Comparison of ENCODE assay signal across 11 cellular contexts in the genomic region with DNA sequence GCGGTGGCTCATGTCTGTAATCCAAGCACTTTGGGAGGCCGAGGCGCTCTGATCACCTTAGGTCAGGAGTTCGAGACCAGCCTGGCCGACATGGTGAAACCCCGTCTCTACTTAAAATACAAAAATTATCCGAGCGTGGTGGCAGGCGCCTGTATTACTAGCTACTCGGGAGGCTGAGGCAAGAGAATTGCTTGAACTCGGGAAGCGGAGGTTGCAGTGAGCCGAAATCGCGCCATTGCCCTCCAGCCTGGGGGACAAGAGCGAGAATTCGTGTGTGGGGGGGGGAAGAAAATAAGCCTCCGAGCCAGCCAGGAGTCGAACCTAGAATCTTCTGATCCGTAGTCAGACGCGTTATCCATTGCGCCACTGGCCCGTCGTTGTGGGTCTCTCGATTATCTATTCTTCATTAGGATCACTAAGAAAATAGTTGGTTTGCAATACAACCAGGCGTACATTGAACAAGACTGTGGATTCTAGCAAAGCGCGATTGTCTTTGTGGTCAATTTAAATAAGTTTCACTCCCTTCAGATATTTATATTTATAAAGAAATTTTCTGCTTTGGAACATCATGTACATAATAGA. TPM values are rescaled to one million over a fixed set of nuclear protein-coding genes. Genes with fewer than 3 reads are reported as not detected.
A peak's percentile ranks its signal among the peaks of the same experiment; 100 is the strongest.
DNase-seq lines count a peak whose midpoint lies in the region; FAIRE-seq and TF ChIP-seq lines count a peak whose summit lies in the region.
"Had no signal": no experiment of that assay in that cellular context is flagged by ENCODE, and none has a peak within 500 bp of the region (broad histone marks: within the 10 kb centered on the region; RNA-seq: fewer than 3 reads in every experiment).

No MANE protein-coding gene starts in this region.

- TF ChIP-seq CTCF in astrocyte of the cerebellum (IDR thresholded peaks at IDR 0.05; ENCODE audit: low read depth, low read length, missing control alignments) (no peak), testis (IDR thresholded peaks at IDR 0.05) (no peak), kidney (IDR thresholded peaks at IDR 0.05; ENCODE audit: borderline replicate concordance, extremely low read depth, insufficient read depth) (no peak), suprapubic skin (IDR thresholded peaks at IDR 0.05) (no peak)

- TF ChIP-seq POLR2A in testis (IDR thresholded peaks at IDR 0.05) (no peak), suprapubic skin (IDR thresholded peaks at IDR 0.05) (no peak)

- H3K27ac ChIP-seq in testis (no peak overlapping the region), kidney (ENCODE audit: low read depth in 2 of 2, low read length in 2 of 2) (no peak overlapping the region), suprapubic skin (no peak overlapping the region)
- H3K27ac ChIP-seq: stomach had no signal

- in situ Hi-C loops in astrocyte of the cerebellum (cut with HindIII; ENCODE audit: low sequenced_read_pairs) = no loop called here

- H3K9ac ChIP-seq in kidney (ENCODE audit: low read length in 2 of 2) = no peak overlapping the region

- peak; percentile 84 for DNase-seq in Daoy (ENCODE audit: low read depth)
- peak in 58 of 76 experiments; percentile 19 to 88 (median 58) for DNase-seq in HUDEP-2 (lab: John Stamatoyannopoulos, UW; ENCODE audit: unreplicated experiment in 76 of 76)
- no peak for DNase-seq in astrocyte of the cerebellum (ENCODE audit: low read depth)
- peak; percentile 36 for DNase-seq in iris pigment epithelial cell (ENCODE audit: low read depth)
- no peak for DNase-seq in testis
- DNase-seq in NCI-H2196 (lab: John Stamatoyannopoulos, UW; ENCODE audit: unreplicated experiment) = no peak
- DNase-seq in kidney = no peak
- DNase-seq in suprapubic skin (ENCODE audit: low spot score in 2 of 2) = no peak
- DNase-seq: activated naive CD4-positive, alpha-beta T cell treated with Interleukin-2 at 50 U/mL for 16 hours; stomach had no signal

- no peak for FAIRE-seq in kidney (lab: Jason Lieb, UNC)

- H3K27me3 ChIP-seq in testis (no peaks in the 10 kb centered on the region), suprapubic skin (peaks cover 47% of the 10 kb centered on the region)

- WGBS in testis, 2 donors = 18 to 32% methylated on average over 28 to 29 of the region's 29 CpGs
- 29% methylated on average over 29 of the region's 29 CpGs for WGBS in suprapubic skin

- no peaks in the 10 kb centered on the region for H3K4me1 ChIP-seq in testis
- H3K4me1 ChIP-seq in kidney (ENCODE audit: control insufficient read depth in 1 of 2, insufficient read depth in 1 of 2, low read depth in 1 of 2, low read length in 2 of 2) = no peaks in the 10 kb centered on the region
- no peaks in the 10 kb centered on the region for H3K4me1 ChIP-seq in suprapubic skin

- H3K9me3 ChIP-seq in testis (no peaks in the 10 kb centered on the region), kidney (ENCODE audit: control insufficient read depth in 1 of 2, low read length in 2 of 2) (peaks cover 0 to 7% of the 10 kb centered on the region in 2 donors), suprapubic skin (no peaks in the 10 kb centered on the region)

- H3K36me3 ChIP-seq in testis (ENCODE audit: low read depth, missing control alignments) (no peaks in the 10 kb centered on the region), kidney (ENCODE audit: control insufficient read depth in 1 of 2, insufficient read depth in 2 of 2, low read length in 2 of 2) (no peaks in the 10 kb centered on the region), suprapubic skin (no peaks in the 10 kb centered on the region)
- H3K36me3 ChIP-seq: stomach had no signal

- TF ChIP-seq EP300 in suprapubic skin (IDR thresholded peaks at IDR 0.05) = no peak

- peak overlapping the region; percentile 41 for H3K4me3 ChIP-seq in astrocyte of the cerebellum (ENCODE audit: low read depth, low read length)
- H3K4me3 ChIP-seq in testis = no peak overlapping the region
- H3K4me3 ChIP-seq in kidney (ENCODE audit: low read length in 2 of 2) = no peak overlapping the region
- H3K4me3 ChIP-seq in suprapubic skin = no peak overlapping the region
- H3K4me3 ChIP-seq: stomach had no signal

- intact Hi-C loops in testis (cut with DNase I; ENCODE audit: low total_unique reads) = no loop called here
- intact Hi-C loops in kidney (cut with DNase I) = no loop called here

RNA-seq across cellular contexts. Expression of gene PRSS16, which starts 33.9 kb away (rescaled TPM):
- 4.3 and 8.2 TPM in 2 replicates for total RNA-seq in Daoy (2014; rRNA removed; shearing (Covaris generic))
- total RNA-seq in testis = 1 to 10 TPM; 7.9 to 8.6 TPM
- 4.5 TPM for polyA plus RNA-seq in testis (ENCODE audit: insufficient read depth, low read depth, low replicate concordance)
- 11.2 TPM for total RNA-seq in kidney
- 5.1 TPM for polyA plus RNA-seq in kidney (ENCODE audit: insufficient read depth, low read depth, low replicate concordance)
- 10 to 100 TPM in 3 of 4 donors, 1 to 10 TPM in 1; 7.7 to 17.1 (median 13.8) TPM for total RNA-seq in suprapubic skin
- total RNA-seq: glomerular endothelial cell had no signal

Comparison
In these comparisons a context has a peak if more than half of its experiments do, and no peak if none do; other contexts are left out.
1. DNase-seq: peak in Daoy (single experiment), HUDEP-2 (58 of 76) and iris pigment epithelial cell (single experiment); none in astrocyte of the cerebellum (single experiment), testis (single experiment), NCI-H2196 (single experiment), kidney (single experiment) and suprapubic skin (0 of 2).